22 cellular contexts compared by ENCODE assay signal in the genomic region with DNA sequence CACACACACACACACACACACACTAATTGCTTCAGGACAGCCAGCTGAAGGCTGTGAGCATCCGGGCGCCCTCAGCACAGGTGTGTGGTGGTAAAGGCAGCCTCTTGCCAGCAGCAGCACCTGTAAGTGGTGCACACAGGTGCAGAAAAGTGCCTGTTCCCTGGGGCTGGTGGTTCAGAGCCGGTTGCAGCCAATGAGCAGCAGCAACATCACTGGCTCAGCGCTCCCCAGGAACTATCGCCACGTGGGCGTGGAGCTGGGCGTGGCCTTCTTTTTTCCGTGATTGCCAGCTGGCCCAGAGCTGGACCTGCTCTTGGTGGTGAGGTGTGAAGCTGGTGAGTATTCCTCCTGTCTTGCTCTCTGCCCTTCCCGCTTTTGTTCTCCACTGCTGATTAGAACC. TPM values are rescaled to one million over a fixed set of nuclear protein-coding genes. Genes with fewer than 3 reads are reported as not detected.
DNase-seq lines count a peak whose midpoint lies in the region; ATAC-seq, FAIRE-seq and TF ChIP-seq lines count a peak whose summit lies in the region.
"Had no signal": no experiment of that assay in that cellular context is flagged by ENCODE, and none has a peak within 500 bp of the region (broad histone marks: within the 10 kb centered on the region; RNA-seq: fewer than 3 reads in every experiment).

A gene (plus strand): TSS at position 289 of the 400 bp plus-strand sequence.

- no peak within 1 kb of the TSS for H3K4me3 ChIP-seq in K562
- H3K4me3 ChIP-seq in CD8-positive, alpha-beta memory T cell (ENCODE audit: low read length) = no peak within 1 kb of the TSS
- H3K4me3 ChIP-seq: HAP-1, SJSA1 had no signal

- FAIRE-seq in K562 (lab: Jason Lieb, UNC) (no peak), GM12891 (lab: Jason Lieb, UNC) (no peak)
- FAIRE-seq: G401.6, GM19239 had no signal

- H3K79me2 ChIP-seq in K562 (ENCODE audit: control insufficient read depth, insufficient read depth, low read length) = no peaks in the 10 kb centered on the region

- TF ChIP-seq RAD21 in K562 (CRISPR knock-in tag; conservative IDR thresholded peaks at IDR 0.05 in 1 of 2, IDR thresholded peaks at IDR 0.05 in 1 of 2) = no peak

- H3K9me3 ChIP-seq in K562 (replicated peaks; ENCODE audit: control insufficient read depth, insufficient read depth, low read depth, low read length) = no peaks in the 10 kb centered on the region
- H3K9me3 ChIP-seq in CD8-positive, alpha-beta memory T cell (ENCODE audit: low read length) = no peaks in the 10 kb centered on the region
- H3K9me3 ChIP-seq: BE2C, HAP-1 had no signal

- no peak for TF ChIP-seq CTCF in K562 (IDR thresholded peaks at IDR 0.05 in 2 of 3, conservative IDR thresholded peaks at IDR 0.05 in 1 of 3; ENCODE audit: insufficient read depth in 2 of 3, low read depth in 1 of 3, low read length in 3 of 3)

- in situ Hi-C loops in K562 (cut with MboI) = no loop called here

- H3K27ac ChIP-seq in K562 (ENCODE audit: extremely low read depth, low read depth, low read length) = no peak within 1 kb of the TSS
- no peak within 1 kb of the TSS for H3K27ac ChIP-seq in CD8-positive, alpha-beta memory T cell (ENCODE audit: low read depth, low read length)
- H3K27ac ChIP-seq: SJSA1 had no signal

- CTCF ChIA-PET in K562 (lab: Yijun Ruan, JAX; ENCODE audit: low intra/inter-chr PET ratio) = no interaction called here
- CTCF ChIA-PET in CD8-positive, alpha-beta memory T cell (lab: Charles Lee) = no interaction called here

- 0% methylated on average over 10 of the region's 10 CpGs for whole genome bisulfite sequencing in K562 (ENCODE audit: insufficient coverage, low coverage, missing lambda C conversion rate)

- H3K4me2 ChIP-seq in K562 (ENCODE audit: insufficient read depth, low read length) = no peak within 1 kb of the TSS

- BruUV-seq in K562 (replicated peaks; lab: Mats Ljungman, UMichigan) = no TSS peak

- no peaks in the 10 kb centered on the region for H3K36me3 ChIP-seq in K562 (ENCODE audit: control insufficient read depth, insufficient read depth, low read length)
- no peaks in the 10 kb centered on the region for H3K36me3 ChIP-seq in CD8-positive, alpha-beta memory T cell (ENCODE audit: insufficient read depth, low read length)
- H3K36me3 ChIP-seq: BE2C, HAP-1, SJSA1 had no signal

- H3K27me3 Mint-ChIP-seq in CD8-positive, alpha-beta memory T cell = no peaks in the 10 kb centered on the region
- H3K27me3 Mint-ChIP-seq: T-cell had no signal

- H3K9me3 Mint-ChIP-seq in CD8-positive, alpha-beta memory T cell = peaks cover 0 to 9% (median 8%) of the 10 kb centered on the region in 5 donors
- H3K9me3 Mint-ChIP-seq: CD8-positive, alpha-beta T cell had no signal

- H3K9ac ChIP-seq in K562 (ENCODE audit: insufficient read depth in 1 of 2, low read depth in 2 of 2, low read length in 2 of 2) = 0 out of 4 replicates have a peak within 1 kb of the TSS, but pooled peaks of 1 of the 2 experiments have one; percentile 45

- no peak within 1 kb of the TSS for H2AFZ ChIP-seq in K562 (ENCODE audit: low read depth, low read length)

- peaks cover 0 to 5% of the 10 kb centered on the region in 2 experiments; a peak in 2 of 5 replicates for H3K4me1 ChIP-seq in K562 (replicated peaks in 1 of 2; ENCODE audit: control insufficient read depth in 2 of 2, insufficient read depth in 2 of 2, low read length in 2 of 2)
- H3K4me1 ChIP-seq in CD8-positive, alpha-beta memory T cell (ENCODE audit: insufficient read depth, low read length) = no peaks in the 10 kb centered on the region
- H3K4me1 ChIP-seq: BE2C, HAP-1, SJSA1 had no signal

- DNase-seq in DMS153 (lab: John Stamatoyannopoulos, UW) (peak; percentile 46), DMS79 treated with DMSO at 0.1 percent for 48 hours (lab: John Stamatoyannopoulos, UW) (peak; percentile 85), NCI-H526 (lab: John Stamatoyannopoulos, UW) (peak; percentile 4 to 43), K562 (ENCODE audit: extremely low read depth in 1 of 4, low spot score in 3 of 4) (peak in 1 of 4 experiments; percentile 22), GM12891 (ENCODE audit: insufficient read length, low spot score) (no peak)
- DNase-seq in CD8-positive, alpha-beta memory T cell = no peak
- DNase-seq: BE2C; CD8-positive, alpha-beta T cell; DMS 273 treated with DMSO at 0.1 percent for 48 hours; KG1; NCI-H1092; NCI-H2029 treated with DMSO at 0.1 percent for 48 hours; NCI-H226; OCI-M1; T-cell had no signal

- no peak within 1 kb of the TSS for H3K27ac Mint-ChIP-seq in CD8-positive, alpha-beta memory T cell
- H3K27ac Mint-ChIP-seq: CD8-positive, alpha-beta T cell; T-cell had no signal

- H3K4me3 Mint-ChIP-seq in CD8-positive, alpha-beta memory T cell = no peak within 1 kb of the TSS
- H3K4me3 Mint-ChIP-seq: CD8-positive, alpha-beta T cell; T-cell had no signal

- H3K9me1 ChIP-seq in K562 (ENCODE audit: control insufficient read depth, insufficient read depth, low read length) = no peaks in the 10 kb centered on the region

- intact Hi-C loops in K562 (cut with micrococcal nuclease) = no loop called here

- TF ChIP-seq EP300 in K562 (IDR thresholded peaks at IDR 0.05; ENCODE audit: low read length) = no peak

- POLR2A ChIA-PET in K562 (lab: Yijun Ruan, JAX) = no interaction called here
- POLR2A ChIA-PET in CD8-positive, alpha-beta memory T cell (lab: Charles Lee) = no interaction called here

- H4K20me1 ChIP-seq in K562 (replicated peaks; ENCODE audit: control insufficient read depth, insufficient read depth, low read length) = no peaks in the 10 kb centered on the region

- H3K36me3 Mint-ChIP-seq in CD8-positive, alpha-beta memory T cell = no peaks in the 10 kb centered on the region
- H3K36me3 Mint-ChIP-seq: CD8-positive, alpha-beta T cell; T-cell had no signal

- peaks cover 0 to 4% of the 10 kb centered on the region in 2 experiments; a peak in 2 of 5 replicates for H3K27me3 ChIP-seq in K562 (ENCODE audit: control insufficient read depth in 2 of 2, insufficient read depth in 2 of 2, low read length in 2 of 2)
- no peaks in the 10 kb centered on the region for H3K27me3 ChIP-seq in CD8-positive, alpha-beta memory T cell (ENCODE audit: insufficient read depth, low read length, poor library complexity, severe bottlenecking)
- H3K27me3 ChIP-seq: BE2C, SJSA1 had no signal

- H3K4me1 Mint-ChIP-seq in CD8-positive, alpha-beta memory T cell = no peaks in the 10 kb centered on the region
- H3K4me1 Mint-ChIP-seq: T-cell had no signal

- peak; percentile 66; the same call in 2 of the 3 replicates for ATAC-seq in K562
- no peak for ATAC-seq in HG02798 (IDR thresholded peaks at IDR 0.05; ENCODE audit: poor library complexity, unreplicated experiment)
- ATAC-seq: CD8-positive, alpha-beta T cell; T-cell had no signal

- TF ChIP-seq POLR2A in K562 (conservative IDR thresholded peaks at IDR 0.05) (no peak), GM12891 (IDR thresholded peaks at IDR 0.05; ENCODE audit: low read depth, low read length) (no peak)

TF ChIP-seq in K562, 482 proteins besides CTCF, POLR2A, EP300 and RAD21 (continues in another document):
- TF ChIP-seq, protein P1, sequence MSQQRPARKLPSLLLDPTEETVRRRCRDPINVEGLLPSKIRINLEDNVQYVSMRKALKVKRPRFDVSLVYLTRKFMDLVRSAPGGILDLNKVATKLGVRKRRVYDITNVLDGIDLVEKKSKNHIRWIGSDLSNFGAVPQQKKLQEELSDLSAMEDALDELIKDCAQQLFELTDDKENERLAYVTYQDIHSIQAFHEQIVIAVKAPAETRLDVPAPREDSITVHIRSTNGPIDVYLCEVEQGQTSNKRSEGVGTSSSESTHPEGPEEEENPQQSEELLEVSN (IDR thresholded peaks at IDR 0.05; ENCODE audit: borderline replicate concordance in 1 of 2, extremely low read depth in 1 of 2, insufficient read depth in 1 of 2, insufficient read length in 1 of 2, low read depth in 1 of 2, low read length in 1 of 2, poor library complexity in 1 of 2, severe bottlenecking in 1 of 2) = peak in 1 of 2 experiments; percentile 37
- TF ChIP-seq EGR1 (conservative IDR thresholded peaks at IDR 0.05) (peak; percentile 34; the same call in 1 of the 2 replicates), PCBP2 (IDR thresholded peaks at IDR 0.05; ENCODE audit: low read depth, low read length, poor library complexity, severe bottlenecking) (no peak)

TF ChIP-seq in GM12891, 5 proteins besides CTCF, POLR2A, EP300 and RAD21:
- TF ChIP-seq SPI1 (IDR thresholded peaks at IDR 0.05; ENCODE audit: low read depth, low read length) (no peak), TAF1 (IDR thresholded peaks at IDR 0.05; ENCODE audit: low read depth, low read length) (no peak), PAX5 (IDR thresholded peaks at IDR 0.05; ENCODE audit: insufficient read depth, low read length, severe bottlenecking) (no peak), POLR2AphosphoS5 (IDR thresholded peaks at IDR 0.05; ENCODE audit: low read depth, low read length) (no peak), POU2F2 (IDR thresholded peaks at IDR 0.05; ENCODE audit: low read depth, low read length) (no peak)

RNA-seq across cellular contexts. Expression of the gene that starts here (rescaled TPM):
- not detected in 2 replicates for total RNA-seq in K562 (2011; cell fraction: chromatin; rRNA removed; ENCODE audit: low replicate concordance)
- not detected in 2 replicates for total RNA-seq in K562 (2011; cell fraction: nucleolus; rRNA removed)
- total RNA-seq in K562 (2011; cell fraction: nucleoplasm; rRNA removed) = not detected in 2 replicates
- not detected in 2 replicates for total RNA-seq in K562 (2014; rRNA removed)
- not detected in 2 replicates for total RNA-seq in K562 (2014; rRNA removed; fragmentation: Illumina TruSeq; extraction: Trizol)
- not detected in 2 replicates for total RNA-seq in K562 (2015; rRNA removed; fragmentation: Illumina TruSeq; extraction: Trizol)
- total RNA-seq in K562 (2021) = 0.04 TPM in 1 of 2 replicates, not detected in the other
- not detected in 2 replicates for polyA plus RNA-seq in K562 (2011; rRNA removed)
- polyA plus RNA-seq in K562 (2011; cell fraction: cytosol; rRNA removed) = not detected in 2 replicates
- not detected in 2 replicates for polyA plus RNA-seq in K562 (2011; cell fraction: nucleus; rRNA removed)
- polyA plus RNA-seq in K562 (2012) = 0.06 TPM in 1 of 2 replicates, not detected in the other
- polyA plus RNA-seq in K562 (2014; fragmentation: Illumina TruSeq; extraction: Trizol) = not detected in 2 replicates
- not detected for polyA plus RNA-seq in K562 (2014; fragmentation: Nextera tagmentation; extraction: Ambion mirVana)
- polyA plus RNA-seq in K562 (2014; rRNA removed) = 0.07 TPM in 1 of 2 replicates, not detected in the other
- polyA minus RNA-seq in K562 (2011; rRNA and poly(A)+ RNA removed) = not detected in 2 replicates
- polyA minus RNA-seq in K562 (2011; cell fraction: cytosol; rRNA and poly(A)+ RNA removed) = not detected in 2 replicates
- not detected in 2 replicates for polyA minus RNA-seq in K562 (2011; cell fraction: nucleus; rRNA and poly(A)+ RNA removed)
- total RNA-seq in CD8-positive, alpha-beta memory T cell = not detected
- not detected for polyA plus RNA-seq in CD8-positive, alpha-beta memory T cell
- polyA plus RNA-seq in GM12891 (2012; ENCODE audit: low read depth, missing spikeins) = not detected
- total RNA-seq: CD8-positive, alpha-beta T cell; M059J; SJSA1; T-cell had no signal
- polyA plus RNA-seq: AG04450 had no signal

Comparison
In these comparisons a context has a peak if more than half of its experiments do, and no peak if none do; other contexts are left out.
1. Peak in ATAC-seq in K562; RNA of the gene not detected or under 1 TPM.
2. DNase-seq: peak in DMS153 (single experiment), DMS79 treated with DMSO at 0.1 percent for 48 hours (single experiment) and NCI-H526 (2 of 2); none in CD8-positive, alpha-beta memory T cell (0 of 5) and GM12891 (single experiment).